In genomic region chr18:11947214-11948119, GRCh38 we compare ENCODE assay signal across 8 cellular contexts. TPM values are rescaled to one million over a fixed set of nuclear protein-coding genes. Genes with fewer than 3 reads are reported as not detected.
A peak's percentile ranks its signal among the peaks of the same experiment; 100 is the strongest.
DNase-seq lines count a peak whose midpoint lies in the region; ATAC-seq and TF ChIP-seq lines count a peak whose summit lies in the region.

No MANE protein-coding gene starts in this region.

- WGBS in spleen, 5 donors, result 6 to 15% (median 6%) methylated on average over 37 to 52 of the region's 52 CpGs

- H3K36me3 Mint-ChIP-seq in IgD-negative memory B cell, result no peaks in the 10 kb centered on the region

- H3K9me3 Mint-ChIP-seq in IgD-negative memory B cell, result no peaks in the 10 kb centered on the region

- DNase-seq in DMS 273 treated with DMSO at 0.1 percent for 48 hours (lab: John Stamatoyannopoulos, UW) (peak; percentile 47), caudate nucleus (lab: John Stamatoyannopoulos, UW) (peak in 59 of 61 donors; percentile 4 to 92 (median 72)), iris pigment epithelial cell (ENCODE audit: low read depth) (peak; percentile 100), spleen (peak; percentile 96), NCI-H1092 treated with DMSO at 0.1 percent for 48 hours (lab: John Stamatoyannopoulos, UW) (no peak)
- peak; percentile 12 to 28 (median 13) for DNase-seq in activated CD4-positive, CD25-positive, alpha-beta regulatory T cell (lab: John Stamatoyannopoulos, UW)

- peak; percentile 92 for ATAC-seq in GM21576 (IDR thresholded peaks at IDR 0.05; ENCODE audit: unreplicated experiment)

- H3K4me3 ChIP-seq in spleen, result peak overlapping the region; percentile 27 to 71 (median 44)

- H3K27me3 Mint-ChIP-seq in IgD-negative memory B cell, result no peaks in the 10 kb centered on the region

- H3K27ac ChIP-seq in caudate nucleus (ENCODE audit: low read depth, low read length), result peak overlapping the region; percentile 91
- H3K27ac ChIP-seq in spleen, result peak overlapping the region; percentile 91 to 95 (median 94)

- H3K27ac Mint-ChIP-seq in IgD-negative memory B cell, result peak overlapping the region; percentile 6 to 91 (median 69)

- TF ChIP-seq POLR2A in spleen (IDR thresholded peaks at IDR 0.05), result peak in 1 of 3 donors; percentile 69

- H3K27me3 ChIP-seq in spleen (replicated peaks in 1 of 7), result no peaks in the 10 kb centered on the region

- peak overlapping the region; percentile 69 to 97 (median 90) for H3K4me3 Mint-ChIP-seq in IgD-negative memory B cell

- peak in 3 of 11 experiments; percentile 15 to 28 (median 15) for TF ChIP-seq CTCF in spleen (IDR thresholded peaks at IDR 0.05 in 8 of 11, conservative IDR thresholded peaks at IDR 0.05 in 3 of 11)

- H3K4me1 Mint-ChIP-seq in IgD-negative memory B cell, result peaks cover 4 to 14% (median 10%) of the 10 kb centered on the region in 3 donors

- intact Hi-C loops in spleen (cut with DNase I; ENCODE audit: low total_unique reads), result loop anchor here (5.0 kb wide), 1 partner anchor 35 kb away; the partner anchor contains the start of gene IMPA2

- H3K4me1 ChIP-seq in spleen, result peaks cover 6 to 24% (median 21%) of the 10 kb centered on the region in 6 donors

- no peaks in the 10 kb centered on the region for H3K36me3 ChIP-seq in spleen

- no peaks in the 10 kb centered on the region for H3K9me3 ChIP-seq in spleen

RNA-seq across cellular contexts. Expression of gene IMPA2, which starts 33.8 kb away (rescaled TPM):
- polyA plus RNA-seq in IgD-negative memory B cell (11.9 TPM), spleen (10 to 100 TPM; 11.1 to 27.7 (median 16.4) TPM)
- 10 to 100 TPM; 16.6 to 60.7 (median 44.4) TPM for total RNA-seq in spleen

RNA-seq across cellular contexts. Expression of gene MPPE1, which starts 39.4 kb away (rescaled TPM):
- polyA plus RNA-seq in IgD-negative memory B cell, result 36.2 TPM
- total RNA-seq in spleen, result 10 to 100 TPM; 44.9 to 89.9 (median 57.3) TPM
- 10 to 100 TPM; 29.7 to 46.6 (median 29.7) TPM for polyA plus RNA-seq in spleen
